ENCODE assay signal across 12 cellular contexts in the genomic region with DNA sequence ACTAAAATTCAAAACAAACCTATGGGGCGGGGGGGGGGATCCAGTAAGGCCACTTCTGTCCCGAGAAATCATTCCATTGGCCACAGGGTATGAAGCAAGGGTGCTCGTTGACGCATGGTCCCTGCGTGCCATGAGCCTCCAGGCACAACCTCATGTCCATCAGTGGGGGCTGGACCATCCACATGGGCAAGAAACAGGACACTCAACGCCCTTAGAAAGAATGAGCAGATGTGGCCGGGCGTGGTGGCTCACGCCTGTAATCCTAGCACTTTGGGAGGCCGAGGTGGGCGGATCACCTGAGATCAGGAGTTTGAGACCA. TPM values are rescaled to one million over a fixed set of nuclear protein-coding genes. Genes with fewer than 3 reads are reported as not detected.
DNase-seq lines count a peak whose midpoint lies in the region; ATAC-seq and TF ChIP-seq lines count a peak whose summit lies in the region.
"Had no signal": no experiment of that assay in that cellular context is flagged by ENCODE, and none has a peak within 500 bp of the region (broad histone marks: within the 10 kb centered on the region; RNA-seq: fewer than 3 reads in every experiment).

No MANE protein-coding gene starts in this region.

- no CpG with 5 or more reads among the region's 11 CpGs for WGBS in H9 (ENCODE audit: extremely low coverage, insufficient read length, low lambda C conversion rate)

- no peak overlapping the region for H3K4me2 ChIP-seq in H9 (ENCODE audit: insufficient read depth, insufficient read length, low read length)

- no peak overlapping the region for H3K23ac ChIP-seq in H9 (ENCODE audit: insufficient read length, low read depth, low read length)

- H2BK120ac ChIP-seq in H9 (ENCODE audit: low read depth, low read length, poor library complexity, severe bottlenecking), result no peak overlapping the region

- H3K4me3 ChIP-seq in left ventricle myocardium inferior (peak overlapping the region; percentile 38), duodenal mucosa (ENCODE audit: low read depth in 1 of 2, low read length in 2 of 2) (peak overlapping the region; percentile 53 to 57), uterus (no peak overlapping the region)

- no peaks in the 10 kb centered on the region for H4K20me1 ChIP-seq in H9 (ENCODE audit: control insufficient read depth, insufficient read depth, insufficient read length)

- peaks cover 93% of the 10 kb centered on the region for H3K4me1 ChIP-seq in left ventricle myocardium inferior
- H3K4me1 ChIP-seq in duodenal mucosa (ENCODE audit: control insufficient read depth in 1 of 2, insufficient read depth in 2 of 2, low read length in 2 of 2), result peaks cover 37 to 39% of the 10 kb centered on the region in 2 donors
- H3K4me1 ChIP-seq in uterus, result peaks cover 4 to 18% of the 10 kb centered on the region in 2 donors
- no peaks in the 10 kb centered on the region for H3K4me1 ChIP-seq in H9 (ENCODE audit: insufficient read depth, low read length)

- H3K27me3 ChIP-seq in left ventricle myocardium inferior (ENCODE audit: low read depth) (no peaks in the 10 kb centered on the region), duodenal mucosa (ENCODE audit: control insufficient read depth in 1 of 2, insufficient read depth in 2 of 2, low read length in 2 of 2) (no peaks in the 10 kb centered on the region), uterus (no peaks in the 10 kb centered on the region), H9 (ENCODE audit: insufficient read depth, low read length) (no peaks in the 10 kb centered on the region)

- H3K14ac ChIP-seq in H9 (ENCODE audit: insufficient read depth, low read length), result no peak overlapping the region; the same call in 1 of the 2 replicates

- DNase-seq in left ventricle myocardium inferior, result no peak
- DNase-seq in Right ventricle myocardium inferior (ENCODE audit: missing footprints), result no peak
- no peak for DNase-seq in naive B cell
- no peak for DNase-seq in uterus
- DNase-seq in NCI-H2029 (lab: John Stamatoyannopoulos, UW), result no peak
- no peak for DNase-seq in H9
- no peak for DNase-seq in activated CD8-positive, alpha-beta T cell treated with anti-CD3 and anti-CD28 coated beads for 36 hours
- DNase-seq: activated effector memory CD4-positive, alpha-beta T cell treated with anti-CD3 and anti-CD28 coated beads, Interleukin-2, amount 50 U/mL, for 16 hours; NCI-H446; stimulated activated naive CD4-positive, alpha-beta T cell treated with Interleukin-2 at 50 U/mL for 16 hours had no signal

- H3K4me1 Mint-ChIP-seq in naive B cell, result peaks cover 9 to 17% (median 11%) of the 10 kb centered on the region in 3 donors
- peaks cover 3 to 14% of the 10 kb centered on the region in 2 experiments for H3K4me1 Mint-ChIP-seq in H9
- peaks cover 7% of the 10 kb centered on the region for H3K4me1 Mint-ChIP-seq in activated CD8-positive, alpha-beta T cell treated with anti-CD3 and anti-CD28 coated beads for 36 hours (ENCODE audit: low read depth)

- POLR2A ChIA-PET in activated CD8-positive, alpha-beta T cell treated with anti-CD3 and anti-CD28 coated beads for 36 hours (lab: Charles Lee), result no interaction called here

- H3K79me2 ChIP-seq in H9 (ENCODE audit: insufficient read depth, low read length), result no peaks in the 10 kb centered on the region

- H3K56ac ChIP-seq in H9 (ENCODE audit: insufficient read length, low read depth, low read length), result no peak overlapping the region

- H3K9ac ChIP-seq in duodenal mucosa (ENCODE audit: low read depth in 1 of 2, low read length in 2 of 2) (peak overlapping the region; percentile 59 to 68), H9 (ENCODE audit: extremely low read depth, insufficient read length, low read length) (no peak overlapping the region)

- H3K4me3 Mint-ChIP-seq in naive B cell (peak overlapping the region in 5 of 8 donors; percentile 48 to 76 (median 72)), H9 (no peak overlapping the region)
- H3K4me3 Mint-ChIP-seq in activated CD8-positive, alpha-beta T cell treated with anti-CD3 and anti-CD28 coated beads for 36 hours, result no peak overlapping the region

- peak overlapping the region in 2 of 6 donors; percentile 22 to 50 for H3K27ac Mint-ChIP-seq in naive B cell
- no peak overlapping the region for H3K27ac Mint-ChIP-seq in H9
- H3K27ac Mint-ChIP-seq in activated CD8-positive, alpha-beta T cell treated with anti-CD3 and anti-CD28 coated beads for 36 hours, result no peak overlapping the region

- peak overlapping the region; percentile 93 for H3K27ac ChIP-seq in left ventricle myocardium inferior (replicated peaks)
- peak overlapping the region; percentile 76 for H3K27ac ChIP-seq in duodenal mucosa (ENCODE audit: low read depth, low read length)
- H3K27ac ChIP-seq in uterus, result peak overlapping the region; percentile 85 to 89
- H3K27ac ChIP-seq in H9 (ENCODE audit: insufficient read length, low read depth, low read length), result no peak overlapping the region
- H3K27ac ChIP-seq: C4-2B had no signal

- no peak overlapping the region for H4K5ac ChIP-seq in H9 (ENCODE audit: insufficient read length, low read depth, low read length)

- no peak overlapping the region for H3T11ph ChIP-seq in H9 (ENCODE audit: low read length)

- H2AK5ac ChIP-seq in H9 (ENCODE audit: insufficient read length, low read length), result no peak overlapping the region

- intact Hi-C loops in left ventricle myocardium inferior (cut with micrococcal nuclease) (no loop called here), Right ventricle myocardium inferior (cut with DNase I) (no loop called here), uterus (cut with DNase I; ENCODE audit: low total_unique reads) (no loop called here)
- intact Hi-C loops in activated CD8-positive, alpha-beta T cell treated with anti-CD3 and anti-CD28 coated beads for 36 hours (cut with micrococcal nuclease), result no loop called here

- no peak overlapping the region for H2BK20ac ChIP-seq in H9 (ENCODE audit: low read depth, low read length, poor library complexity, severe bottlenecking)

- ATAC-seq in Right ventricle myocardium inferior (no peak), naive B cell (ENCODE audit: low read depth in 2 of 2) (no peak)
- ATAC-seq in activated CD8-positive, alpha-beta T cell treated with anti-CD3 and anti-CD28 coated beads for 36 hours, result no peak

- no peak for TF ChIP-seq CTCF in left ventricle myocardium inferior (IDR thresholded peaks at IDR 0.05; ENCODE audit: borderline replicate concordance)
- TF ChIP-seq CTCF in uterus (IDR thresholded peaks at IDR 0.05), result no peak
- no peak for TF ChIP-seq CTCF in H9 (conservative IDR thresholded peaks at IDR 0.05)
- TF ChIP-seq CTCF in activated CD8-positive, alpha-beta T cell treated with anti-CD3 and anti-CD28 coated beads for 36 hours (IDR thresholded peaks at IDR 0.05), result no peak

- peaks cover 3% of the 10 kb centered on the region for H3K23me2 ChIP-seq in H9 (ENCODE audit: insufficient read length, low read depth, low read length, poor library complexity, severe bottlenecking)

- no peaks in the 10 kb centered on the region for H3K36me3 Mint-ChIP-seq in naive B cell
- H3K36me3 Mint-ChIP-seq in H9 (ENCODE audit: insufficient read depth in 1 of 3, low read depth in 3 of 3), result no peaks in the 10 kb centered on the region; a peak in 1 of 7 replicates
- H3K36me3 Mint-ChIP-seq in activated CD8-positive, alpha-beta T cell treated with anti-CD3 and anti-CD28 coated beads for 36 hours (ENCODE audit: low read depth), result no peaks in the 10 kb centered on the region

- no peaks in the 10 kb centered on the region for H3K79me1 ChIP-seq in H9 (ENCODE audit: insufficient read depth, low read depth, low read length, poor library complexity, severe bottlenecking)

- H2BK15ac ChIP-seq in H9 (ENCODE audit: low read depth, low read length), result no peak overlapping the region

- no peak overlapping the region for H3K4ac ChIP-seq in H9 (ENCODE audit: low read depth, low read length)

- H3K27me3 Mint-ChIP-seq in naive B cell, result peaks cover 4 to 12% (median 10%) of the 10 kb centered on the region in 3 donors
- H3K27me3 Mint-ChIP-seq in H9 (ENCODE audit: low read depth), result peaks cover 1% of the 10 kb centered on the region
- peaks cover 14% of the 10 kb centered on the region for H3K27me3 Mint-ChIP-seq in activated CD8-positive, alpha-beta T cell treated with anti-CD3 and anti-CD28 coated beads for 36 hours

- no peak overlapping the region for H2AFZ ChIP-seq in H9 (ENCODE audit: low read length)

- CTCF ChIA-PET in activated CD8-positive, alpha-beta T cell treated with anti-CD3 and anti-CD28 coated beads for 36 hours (lab: Charles Lee), result no interaction called here

- no peak overlapping the region for H4K8ac ChIP-seq in H9 (replicated peaks; ENCODE audit: insufficient read length, low read depth, low read length)

- H3K9me3 ChIP-seq in left ventricle myocardium inferior (replicated peaks), result no peaks in the 10 kb centered on the region
- no peaks in the 10 kb centered on the region for H3K9me3 ChIP-seq in duodenal mucosa (ENCODE audit: control insufficient read depth in 1 of 2, low read length in 2 of 2)
- H3K9me3 ChIP-seq in uterus, result no peaks in the 10 kb centered on the region
- H3K9me3 ChIP-seq in H9 (ENCODE audit: control insufficient read depth, low read depth, low read length), result no peaks in the 10 kb centered on the region

- H4K91ac ChIP-seq in H9 (ENCODE audit: insufficient read length, low read depth, low read length), result no peak overlapping the region

- H3K9me3 Mint-ChIP-seq in naive B cell, result no peaks in the 10 kb centered on the region
- no peaks in the 10 kb centered on the region for H3K9me3 Mint-ChIP-seq in H9
- no peaks in the 10 kb centered on the region for H3K9me3 Mint-ChIP-seq in activated CD8-positive, alpha-beta T cell treated with anti-CD3 and anti-CD28 coated beads for 36 hours

- no peak for TF ChIP-seq POLR2A in uterus (IDR thresholded peaks at IDR 0.05)

- no peak overlapping the region for H3K18ac ChIP-seq in H9 (ENCODE audit: insufficient read length, low read depth, low read length)

- no peak overlapping the region for H2BK12ac ChIP-seq in H9 (ENCODE audit: insufficient read length, low read depth, low read length)

- H2BK5ac ChIP-seq in H9 (ENCODE audit: insufficient read length, low read length), result no peak overlapping the region

- H3K36me3 ChIP-seq in left ventricle myocardium inferior (peaks cover 75% of the 10 kb centered on the region), duodenal mucosa (ENCODE audit: control insufficient read depth in 1 of 2, insufficient read depth in 2 of 2, low read length in 2 of 2) (peaks cover 0 to 5% of the 10 kb centered on the region in 2 donors), uterus (no peaks in the 10 kb centered on the region)

RNA-seq across cellular contexts. Expression of gene TGM2, which starts 12.1 kb away (rescaled TPM):
- total RNA-seq in left ventricle myocardium inferior, result 846 TPM
- total RNA-seq in Right ventricle myocardium inferior, result 581 TPM
- under 1 TPM in 2 of 6 donors, not detected in 4; 0.21 to 0.29 TPM for polyA plus RNA-seq in naive B cell (ENCODE audit: low read depth in 6 of 6)
- total RNA-seq in uterus, result 100 to 1,000 TPM; 136 to 639 (median 209) TPM
- total RNA-seq in H9 (2021), result 1.1 and 1.4 TPM in 2 replicates
- not detected for total RNA-seq in activated CD8-positive, alpha-beta T cell treated with anti-CD3 and anti-CD28 coated beads for 36 hours

Comparison
In these comparisons a context has a peak if more than half of its experiments do, and no peak if none do; other contexts are left out.
1. H3K4me3 ChIP-seq: peak in left ventricle myocardium inferior (single experiment) and duodenal mucosa (2 of 2); none in uterus (0 of 2).
2. H3K4me3 Mint-ChIP-seq: peak in naive B cell (5 of 8); none in H9 (0 of 2) and activated CD8-positive, alpha-beta T cell treated with anti-CD3 and anti-CD28 coated beads for 36 hours (single experiment).
3. RNA of gene TGM2, which starts 12.1 kb away (total RNA-seq): 846 TPM in left ventricle myocardium inferior (single experiment), 581 TPM in Right ventricle myocardium inferior (single experiment) and 136 to 639 TPM in uterus; 1.1 to 1.4 TPM in H9 and not detected in activated CD8-positive, alpha-beta T cell treated with anti-CD3 and anti-CD28 coated beads for 36 hours; every median in the first group is over 10 times any median in the second.